23 cellular contexts compared by ENCODE assay signal in genomic region chr10:29480281-29480954, GRCh38.
DNase-seq lines count a peak whose midpoint lies in the region; TF ChIP-seq lines count a peak whose summit lies in the region.
"Had no signal": no experiment of that assay in that cellular context is flagged by ENCODE, and none has a peak within 500 bp of the region (broad histone marks: within the 10 kb centered on the region; RNA-seq: fewer than 3 reads in every experiment).

No MANE protein-coding gene starts in this region.

- H3K79me1 ChIP-seq in H9 (ENCODE audit: insufficient read depth, low read depth, low read length, poor library complexity, severe bottlenecking), result no peaks in the 10 kb centered on the region

- H3K4me3 ChIP-seq in A673 (ENCODE audit: low read depth, low read length, poor library complexity, severe bottlenecking) (no peak overlapping the region), parathyroid adenoma (ENCODE audit: low read depth, low read length) (no peak overlapping the region)
- H3K4me3 ChIP-seq in CD4-positive, alpha-beta memory T cell (ENCODE audit: low read length in 2 of 2), result no peak overlapping the region
- H3K4me3 ChIP-seq: dorsolateral prefrontal cortex, MG63, PC-9 had no signal

- peak overlapping the region in 2 of 3 experiments; percentile 44 to 53; a peak in 3 of 7 replicates for H3K27ac Mint-ChIP-seq in H9
- H3K27ac Mint-ChIP-seq in endothelial cell (ENCODE audit: unreplicated experiment), result no peak overlapping the region
- peak overlapping the region in 2 of 7 donors; percentile 23 to 68 for H3K27ac Mint-ChIP-seq in CD4-positive, alpha-beta memory T cell
- no peak overlapping the region for H3K27ac Mint-ChIP-seq in activated T-cell treated with anti-CD3 and anti-CD28 coated beads, Interleukin-2, amount 50 U/mL, for 24 hours
- H3K27ac Mint-ChIP-seq: CD4-positive, alpha-beta T cell; T-cell had no signal

- H3K23ac ChIP-seq in H9 (ENCODE audit: insufficient read length, low read depth, low read length), result no peak overlapping the region

- intact Hi-C loops in A673 (cut with micrococcal nuclease; ENCODE audit: unreplicated experiment), result loop anchor here (5.0 kb wide), 1 partner anchor 33 kb away; no protein-coding TSS in a partner anchor
- intact Hi-C loops in CD4-positive, alpha-beta memory T cell (cut with micrococcal nuclease), result no loop called here

- H3K4me1 Mint-ChIP-seq in H9 (peaks cover 21 to 22% of the 10 kb centered on the region in 2 experiments), endothelial cell (ENCODE audit: unreplicated experiment) (peaks cover 23% of the 10 kb centered on the region)
- peaks cover 5 to 20% (median 12%) of the 10 kb centered on the region in 4 donors for H3K4me1 Mint-ChIP-seq in CD4-positive, alpha-beta memory T cell
- H3K4me1 Mint-ChIP-seq in activated T-cell treated with anti-CD3 and anti-CD28 coated beads, Interleukin-2, amount 50 U/mL, for 24 hours (ENCODE audit: low read depth), result peaks cover 27% of the 10 kb centered on the region
- H3K4me1 Mint-ChIP-seq: IgD-negative memory B cell had no signal

- H3K23me2 ChIP-seq in H9 (ENCODE audit: insufficient read length, low read depth, low read length, poor library complexity, severe bottlenecking), result no peaks in the 10 kb centered on the region

- H4K8ac ChIP-seq in H9 (replicated peaks; ENCODE audit: insufficient read length, low read depth, low read length), result no peak overlapping the region

- TF ChIP-seq CTCF in A673 (conservative IDR thresholded peaks at IDR 0.05; ENCODE audit: low read depth, low read length), result no peak
- TF ChIP-seq CTCF in H9 (conservative IDR thresholded peaks at IDR 0.05), result no peak
- no peak for TF ChIP-seq CTCF in endothelial cell (IDR thresholded peaks at IDR 0.05; ENCODE audit: unreplicated experiment)
- no peak for TF ChIP-seq CTCF in parathyroid adenoma (IDR thresholded peaks at IDR 0.05)

- H4K20me1 ChIP-seq in H9 (ENCODE audit: control insufficient read depth, insufficient read depth, insufficient read length), result no peaks in the 10 kb centered on the region

- peaks cover 67% of the 10 kb centered on the region for H3K4me1 ChIP-seq in A673 (ENCODE audit: insufficient read depth, low read length, poor library complexity, severe bottlenecking)
- H3K4me1 ChIP-seq in H9 (ENCODE audit: insufficient read depth, low read length), result peaks cover 3% of the 10 kb centered on the region; the same call in 1 of the 2 replicates
- H3K4me1 ChIP-seq in parathyroid adenoma, result peaks cover 11% of the 10 kb centered on the region
- peaks cover 11% of the 10 kb centered on the region for H3K4me1 ChIP-seq in CD4-positive, alpha-beta memory T cell (ENCODE audit: insufficient read depth, low read length)

- H3K36me3 Mint-ChIP-seq in H9 (ENCODE audit: insufficient read depth in 1 of 3, low read depth in 3 of 3) (peaks cover 1 to 23% (median 6%) of the 10 kb centered on the region in 3 experiments; a peak in 4 of 7 replicates), endothelial cell (ENCODE audit: low read depth, unreplicated experiment) (peaks cover 53% of the 10 kb centered on the region)
- H3K36me3 Mint-ChIP-seq in CD4-positive, alpha-beta memory T cell, result peaks cover 39 to 60% of the 10 kb centered on the region in 2 donors
- peaks cover 52% of the 10 kb centered on the region for H3K36me3 Mint-ChIP-seq in activated T-cell treated with anti-CD3 and anti-CD28 coated beads, Interleukin-2, amount 50 U/mL, for 24 hours (ENCODE audit: low read depth)
- H3K36me3 Mint-ChIP-seq: IgD-negative memory B cell had no signal

- H3K9ac ChIP-seq in H9 (ENCODE audit: extremely low read depth, insufficient read length, low read length) (no peak overlapping the region), parathyroid adenoma (no peak overlapping the region)

- no peak overlapping the region for H2BK15ac ChIP-seq in H9 (ENCODE audit: low read depth, low read length)

- H3K18ac ChIP-seq in H9 (ENCODE audit: insufficient read length, low read depth, low read length), result no peak overlapping the region

- H3K79me2 ChIP-seq in H9 (ENCODE audit: insufficient read depth, low read length) (no peaks in the 10 kb centered on the region), parathyroid adenoma (no peaks in the 10 kb centered on the region)

- DNase-seq in A673 (ENCODE audit: low spot score) (no peak), H9 (no peak), endothelial cell (ENCODE audit: low spot score) (no peak), OCI-M1 (lab: John Stamatoyannopoulos, UW) (no peak), middle frontal gyrus (ENCODE audit: extremely low spot score, low spot score) (no peak)
- no peak for DNase-seq in CD4-positive, alpha-beta memory T cell
- no peak for DNase-seq in activated T-cell treated with anti-CD3 and anti-CD28 coated beads, Interleukin-2, amount 50 U/mL, for 24 hours
- DNase-seq: activated naive CD8-positive, alpha-beta T cell treated with anti-CD3 and anti-CD28 coated beads, Interleukin-2, amount 10 ng/mL, durations not matched to agents 7 days and 5 days; dorsolateral prefrontal cortex; foreskin fibroblast; GDM1; hypothalamus; mammary epithelial cell; MG63; NCI-H1694 treated with DMSO at 0.1 percent for 48 hours; NCI-H226; nucleus accumbens; PC-9; SHP77 treated with DMSO at 0.1 percent for 48 hours had no signal

- H4K91ac ChIP-seq in H9 (ENCODE audit: insufficient read length, low read depth, low read length), result no peak overlapping the region

- no peak overlapping the region for H3K4ac ChIP-seq in H9 (ENCODE audit: low read depth, low read length)

- H3K27me3 ChIP-seq in A673 (replicated peaks; ENCODE audit: insufficient read depth, low read depth, low read length, poor library complexity), result no peaks in the 10 kb centered on the region
- no peaks in the 10 kb centered on the region for H3K27me3 ChIP-seq in H9 (ENCODE audit: insufficient read depth, low read length)
- H3K27me3 ChIP-seq in parathyroid adenoma (ENCODE audit: control insufficient read depth, insufficient read depth, low read length), result no peaks in the 10 kb centered on the region
- no peaks in the 10 kb centered on the region for H3K27me3 ChIP-seq in CD4-positive, alpha-beta memory T cell (ENCODE audit: insufficient read depth, low read length)
- H3K27me3 ChIP-seq: dorsolateral prefrontal cortex, MG63 had no signal

- H3K4me2 ChIP-seq in H9 (ENCODE audit: insufficient read depth, insufficient read length, low read length), result no peak overlapping the region
- H3K4me2 ChIP-seq in parathyroid adenoma (ENCODE audit: low read length), result no peak overlapping the region
- H3K4me2 ChIP-seq: PC-9 had no signal

- H3K27me3 Mint-ChIP-seq in H9 (ENCODE audit: low read depth) (no peaks in the 10 kb centered on the region), endothelial cell (ENCODE audit: unreplicated experiment) (peaks cover 5% of the 10 kb centered on the region)
- no peaks in the 10 kb centered on the region for H3K27me3 Mint-ChIP-seq in CD4-positive, alpha-beta memory T cell
- H3K27me3 Mint-ChIP-seq in activated T-cell treated with anti-CD3 and anti-CD28 coated beads, Interleukin-2, amount 50 U/mL, for 24 hours, result no peaks in the 10 kb centered on the region
- H3K27me3 Mint-ChIP-seq: activated naive CD8-positive, alpha-beta T cell treated with anti-CD3 and anti-CD28 coated beads, Interleukin-2, amount 10 ng/mL, durations not matched to agents 7 days and 5 days; CD4-positive, alpha-beta T cell; T-cell had no signal

- no peaks in the 10 kb centered on the region for H3K9me3 Mint-ChIP-seq in H9
- no peaks in the 10 kb centered on the region for H3K9me3 Mint-ChIP-seq in endothelial cell (ENCODE audit: unreplicated experiment)
- H3K9me3 Mint-ChIP-seq in CD4-positive, alpha-beta memory T cell, result no peaks in the 10 kb centered on the region
- H3K9me3 Mint-ChIP-seq in activated T-cell treated with anti-CD3 and anti-CD28 coated beads, Interleukin-2, amount 50 U/mL, for 24 hours, result no peaks in the 10 kb centered on the region
- H3K9me3 Mint-ChIP-seq: activated naive CD8-positive, alpha-beta T cell treated with anti-CD3 and anti-CD28 coated beads, Interleukin-2, amount 10 ng/mL, durations not matched to agents 7 days and 5 days; CD4-positive, alpha-beta T cell; IgD-negative memory B cell; T-cell had no signal

- POLR2A ChIA-PET in A673 (lab: Charles Lee; ENCODE audit: low non-redundant PET), result no interaction called here
- POLR2A ChIA-PET in CD4-positive, alpha-beta memory T cell (lab: Charles Lee; ENCODE audit: partially characterized antibody), result no interaction called here

- H2BK20ac ChIP-seq in H9 (ENCODE audit: low read depth, low read length, poor library complexity, severe bottlenecking), result no peak overlapping the region

- H2BK5ac ChIP-seq in H9 (ENCODE audit: insufficient read length, low read length), result no peak overlapping the region

- H3K4me3 Mint-ChIP-seq in H9 (no peak overlapping the region), endothelial cell (ENCODE audit: unreplicated experiment) (peak overlapping the region; percentile 59)
- no peak overlapping the region for H3K4me3 Mint-ChIP-seq in CD4-positive, alpha-beta memory T cell
- no peak overlapping the region for H3K4me3 Mint-ChIP-seq in activated T-cell treated with anti-CD3 and anti-CD28 coated beads, Interleukin-2, amount 50 U/mL, for 24 hours
- H3K4me3 Mint-ChIP-seq: activated naive CD8-positive, alpha-beta T cell treated with anti-CD3 and anti-CD28 coated beads, Interleukin-2, amount 10 ng/mL, durations not matched to agents 7 days and 5 days; CD4-positive, alpha-beta T cell; T-cell had no signal

- H3T11ph ChIP-seq in H9 (ENCODE audit: low read length), result no peak overlapping the region

- no peak overlapping the region for H2BK120ac ChIP-seq in H9 (ENCODE audit: low read depth, low read length, poor library complexity, severe bottlenecking)

- H4K5ac ChIP-seq in H9 (ENCODE audit: insufficient read length, low read depth, low read length), result no peak overlapping the region

- H3K14ac ChIP-seq in H9 (ENCODE audit: insufficient read depth, low read length), result no peak overlapping the region

- CTCF ChIA-PET in A673 (lab: Charles Lee), result no interaction called here
- CTCF ChIA-PET in CD4-positive, alpha-beta memory T cell (lab: Charles Lee; ENCODE audit: partially characterized antibody), result no interaction called here

- no peak overlapping the region for H2BK12ac ChIP-seq in H9 (ENCODE audit: insufficient read length, low read depth, low read length)

- H3K9me3 ChIP-seq in A673 (ENCODE audit: low read depth, low read length, poor library complexity, severe bottlenecking) (no peaks in the 10 kb centered on the region), H9 (ENCODE audit: control insufficient read depth, low read depth, low read length) (no peaks in the 10 kb centered on the region), parathyroid adenoma (ENCODE audit: control insufficient read depth, low read length) (no peaks in the 10 kb centered on the region)
- H3K9me3 ChIP-seq in CD4-positive, alpha-beta memory T cell (ENCODE audit: control insufficient read depth in 1 of 2, low read length in 2 of 2), result no peaks in the 10 kb centered on the region
- H3K9me3 ChIP-seq: MG63 had no signal

- no peak overlapping the region for H3K56ac ChIP-seq in H9 (ENCODE audit: insufficient read length, low read depth, low read length)

- H3K27ac ChIP-seq in A673 (ENCODE audit: low read depth, low read length, poor library complexity, severe bottlenecking), result peak overlapping the region; percentile 98
- H3K27ac ChIP-seq in H9 (ENCODE audit: insufficient read length, low read depth, low read length), result no peak overlapping the region
- peak overlapping the region; percentile 5 for H3K27ac ChIP-seq in parathyroid adenoma
- H3K27ac ChIP-seq in CD4-positive, alpha-beta memory T cell (ENCODE audit: low read depth, low read length), result no peak overlapping the region
- H3K27ac ChIP-seq: PC-9 had no signal

- H3K36me3 ChIP-seq in A673 (ENCODE audit: insufficient read depth, low read length, poor library complexity, severe bottlenecking) (no peaks in the 10 kb centered on the region), parathyroid adenoma (ENCODE audit: control insufficient read depth, insufficient read depth, low read length) (no peaks in the 10 kb centered on the region)
- peaks cover 8% of the 10 kb centered on the region for H3K36me3 ChIP-seq in CD4-positive, alpha-beta memory T cell (ENCODE audit: insufficient read depth, low read length)
- H3K36me3 ChIP-seq: MG63 had no signal

- H2AK5ac ChIP-seq in H9 (ENCODE audit: insufficient read length, low read length), result no peak overlapping the region

- BruUV-seq in A673 (replicated peaks; lab: Mats Ljungman, UMichigan), result no TSS peak

- WGBS in H9 (ENCODE audit: extremely low coverage, insufficient read length, low lambda C conversion rate), result no CpG with 5 or more reads among the region's 22 CpGs

- H2AFZ ChIP-seq in H9 (ENCODE audit: low read length), result no peak overlapping the region
- no peak overlapping the region for H2AFZ ChIP-seq in parathyroid adenoma
- H2AFZ ChIP-seq: PC-9 had no signal

Comparison
In these comparisons a context has a peak if more than half of its experiments do, and no peak if none do; other contexts are left out.
1. H3K27ac ChIP-seq: peak in A673 (single experiment) and parathyroid adenoma (single experiment); none in H9 (single experiment) and CD4-positive, alpha-beta memory T cell (single experiment).
2. H3K27ac Mint-ChIP-seq: peak in H9 (2 of 3); none in endothelial cell (single experiment) and activated T-cell treated with anti-CD3 and anti-CD28 coated beads, Interleukin-2, amount 50 U/mL, for 24 hours (single experiment).